13 cellular contexts compared by ENCODE assay signal in the genomic region with DNA sequence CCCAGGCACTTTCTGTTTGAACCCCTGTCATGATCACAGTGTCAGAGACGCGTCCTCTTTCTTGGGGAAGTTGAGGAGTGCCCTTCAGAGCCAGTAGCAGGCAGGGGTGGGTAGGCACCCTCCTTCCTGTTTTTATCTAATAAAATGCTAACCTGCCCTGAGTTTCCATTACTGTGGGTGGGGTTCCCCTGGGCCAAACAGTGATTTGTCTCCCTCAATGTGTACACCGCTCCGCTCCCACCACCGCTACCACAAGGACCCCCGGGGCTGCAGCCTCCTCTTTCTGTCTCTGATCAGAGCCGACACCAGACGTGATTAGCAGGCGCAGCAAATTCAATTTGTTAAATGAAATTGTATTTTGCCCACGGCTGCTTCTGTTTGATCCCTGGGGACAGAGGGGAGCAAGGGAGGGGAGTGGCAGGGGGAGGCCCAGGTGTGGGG. TPM values are rescaled to one million over a fixed set of nuclear protein-coding genes. Genes with fewer than 3 reads are reported as not detected.
DNase-seq lines count a peak whose midpoint lies in the region; ATAC-seq and TF ChIP-seq lines count a peak whose summit lies in the region.
"Had no signal": no experiment of that assay in that cellular context is flagged by ENCODE, and none has a peak within 500 bp of the region (broad histone marks: within the 10 kb centered on the region; RNA-seq: fewer than 3 reads in every experiment).

No MANE protein-coding gene starts in this region.

- H3K4me1 ChIP-seq in BLaER1, result peaks cover 84% of the 10 kb centered on the region
- H3K4me1 ChIP-seq in GM23248 (ENCODE audit: insufficient read depth), result peaks cover 9% of the 10 kb centered on the region

- no peaks in the 10 kb centered on the region for H3K9me3 Mint-ChIP-seq in activated naive CD8-positive, alpha-beta T cell treated with anti-CD3 and anti-CD28 coated beads for 36 hours
- no peaks in the 10 kb centered on the region for H3K9me3 Mint-ChIP-seq in nephron progenitor cell
- H3K9me3 Mint-ChIP-seq: activated CD8-positive, alpha-beta T cell treated with anti-CD3 and anti-CD28 coated beads for 36 hours had no signal

- H3K27ac Mint-ChIP-seq in activated naive CD8-positive, alpha-beta T cell treated with anti-CD3 and anti-CD28 coated beads for 36 hours, result peak overlapping the region; percentile 68
- no peak overlapping the region for H3K27ac Mint-ChIP-seq in nephron progenitor cell
- H3K27ac Mint-ChIP-seq: activated CD8-positive, alpha-beta T cell treated with anti-CD3 and anti-CD28 coated beads for 36 hours had no signal

- no peak for ATAC-seq in HG03025 (IDR thresholded peaks at IDR 0.05; ENCODE audit: low FRiP score, unreplicated experiment)
- ATAC-seq: activated CD8-positive, alpha-beta T cell treated with anti-CD3 and anti-CD28 coated beads for 36 hours had no signal

- H3K9me3 ChIP-seq in BLaER1 (no peaks in the 10 kb centered on the region), GM23248 (ENCODE audit: low read depth) (no peaks in the 10 kb centered on the region)
- H3K9me3 ChIP-seq: testis had no signal

- no peak overlapping the region for H3K27ac ChIP-seq in BLaER1
- 0 out of 2 replicates have a peak overlapping the region, but pooled peaks have one; percentile 1 for H3K27ac ChIP-seq in GM23248
- H3K27ac ChIP-seq: testis had no signal

- peaks cover 35% of the 10 kb centered on the region for H3K79me2 ChIP-seq in GM23248 (ENCODE audit: insufficient read depth)

- H4K20me1 ChIP-seq in BLaER1 (peaks cover 88% of the 10 kb centered on the region), GM23248 (ENCODE audit: insufficient read depth) (no peaks in the 10 kb centered on the region)

- peaks cover 39% of the 10 kb centered on the region for H3F3A ChIP-seq in GM23248 (ENCODE audit: insufficient read depth)

- H3K9me2 ChIP-seq in GM23248 (ENCODE audit: insufficient read depth), result no peaks in the 10 kb centered on the region

- peaks cover 58% of the 10 kb centered on the region for H3K36me3 Mint-ChIP-seq in activated naive CD8-positive, alpha-beta T cell treated with anti-CD3 and anti-CD28 coated beads for 36 hours
- H3K36me3 Mint-ChIP-seq in nephron progenitor cell (ENCODE audit: low read depth), result peaks cover 31% of the 10 kb centered on the region

- peaks cover 34% of the 10 kb centered on the region for H3K27me3 Mint-ChIP-seq in activated naive CD8-positive, alpha-beta T cell treated with anti-CD3 and anti-CD28 coated beads for 36 hours
- H3K27me3 Mint-ChIP-seq in nephron progenitor cell (ENCODE audit: low read depth, poor library complexity), result peaks cover 54% of the 10 kb centered on the region

- H3K4me2 ChIP-seq in BLaER1, result peak overlapping the region; percentile 62
- no peak overlapping the region for H3K4me2 ChIP-seq in GM23248 (ENCODE audit: unreplicated experiment)

- H2AFZ ChIP-seq in GM23248, result no peak overlapping the region

- H3K4me1 Mint-ChIP-seq in activated naive CD8-positive, alpha-beta T cell treated with anti-CD3 and anti-CD28 coated beads for 36 hours, result peaks cover 65% of the 10 kb centered on the region
- peaks cover 85% of the 10 kb centered on the region for H3K4me1 Mint-ChIP-seq in nephron progenitor cell

- H3K36me3 ChIP-seq in BLaER1, result peaks cover 52% of the 10 kb centered on the region
- peaks cover 30% of the 10 kb centered on the region for H3K36me3 ChIP-seq in GM23248 (ENCODE audit: low read depth)

- no peak for TF ChIP-seq CTCF in nephron progenitor cell (IDR thresholded peaks at IDR 0.05)

- H3K9ac ChIP-seq in BLaER1 (no peak overlapping the region), GM23248 (no peak overlapping the region)

- no peak for DNase-seq in GM23248
- DNase-seq in activated naive CD8-positive, alpha-beta T cell treated with anti-CD3 and anti-CD28 coated beads for 36 hours, result no peak
- DNase-seq in nephron progenitor cell, result no peak
- DNase-seq in superior temporal gyrus (ENCODE audit: extremely low spot score), result no peak
- no peak for DNase-seq in HUDEP-2 (lab: John Stamatoyannopoulos, UW; ENCODE audit: unreplicated experiment in 76 of 76)
- no peak for DNase-seq in AG08396 (ENCODE audit: low spot score)
- DNase-seq: activated CD8-positive, alpha-beta T cell treated with anti-CD3 and anti-CD28 coated beads for 36 hours; activated naive CD4-positive, alpha-beta T cell treated with Interleukin-2 at 50 U/mL for 16 hours; COR-L47; NK-92 treated with Interleukin-12 subunit alpha and Interleukin-12 subunit beta, amount 100 ng/mL, for 24 hours; testis had no signal

- H3K4me3 ChIP-seq in BLaER1 (no peak overlapping the region), GM23248 (no peak overlapping the region)
- H3K4me3 ChIP-seq: testis had no signal

- 86 to 88% methylated on average over 10 of the region's 10 CpGs for WGBS in GM23248 (ENCODE audit: low coverage in 1 of 2, low lambda C conversion rate in 2 of 2, missing lambda C conversion rate in 2 of 2), 2 experiments

- peaks cover 77% of the 10 kb centered on the region for H3K27me3 ChIP-seq in BLaER1
- H3K27me3 ChIP-seq in GM23248 (replicated peaks; ENCODE audit: insufficient read depth), result no peaks in the 10 kb centered on the region
- H3K27me3 ChIP-seq: testis had no signal

- H3K4me3 Mint-ChIP-seq in activated naive CD8-positive, alpha-beta T cell treated with anti-CD3 and anti-CD28 coated beads for 36 hours, result no peak overlapping the region
- peak overlapping the region; percentile 45 for H3K4me3 Mint-ChIP-seq in nephron progenitor cell
- H3K4me3 Mint-ChIP-seq: activated CD8-positive, alpha-beta T cell treated with anti-CD3 and anti-CD28 coated beads for 36 hours had no signal

- in situ Hi-C loops in GM23248 (cut with MboI), result no loop called here

RNA-seq across cellular contexts. Expression of gene SHMT2, which starts 5.1 kb away (rescaled TPM):
- total RNA-seq in GM23248 (2014; rRNA removed; shearing (Covaris generic)), result 272 and 341 TPM in 2 replicates
- 184 and 185 TPM in 2 replicates for polyA plus RNA-seq in GM23248 (2016; fragmentation: Nextera tagmentation; extraction: Ambion mirVana)
- total RNA-seq in activated naive CD8-positive, alpha-beta T cell treated with anti-CD3 and anti-CD28 coated beads for 36 hours, result 100 to 1,000 TPM; 517 to 532 TPM

RNA-seq across cellular contexts. Expression of gene STAC3, which starts 16.4 kb away (rescaled TPM):
- total RNA-seq in GM23248 (2014; rRNA removed; shearing (Covaris generic)), result 0.32 and 1.3 TPM in 2 replicates
- 0.35 and 0.52 TPM in 2 replicates for polyA plus RNA-seq in GM23248 (2016; fragmentation: Nextera tagmentation; extraction: Ambion mirVana)
- total RNA-seq in activated naive CD8-positive, alpha-beta T cell treated with anti-CD3 and anti-CD28 coated beads for 36 hours, result 1 to 10 TPM; 2.0 to 2.6 TPM

RNA-seq across cellular contexts. Expression of gene NXPH4, which starts 18.0 kb away (rescaled TPM):
- 5.6 and 5.7 TPM in 2 replicates for total RNA-seq in GM23248 (2014; rRNA removed; shearing (Covaris generic))
- 5.4 and 6.7 TPM in 2 replicates for polyA plus RNA-seq in GM23248 (2016; fragmentation: Nextera tagmentation; extraction: Ambion mirVana)
- under 1 TPM; 0.19 to 0.26 TPM for total RNA-seq in activated naive CD8-positive, alpha-beta T cell treated with anti-CD3 and anti-CD28 coated beads for 36 hours
